Comparison of ENCODE assay signal across 15 cellular contexts in genomic region chr5:148933903-148934432, GRCh38.
DNase-seq lines count a peak whose midpoint lies in the region; ATAC-seq and TF ChIP-seq lines count a peak whose summit lies in the region.
"Had no signal": no experiment of that assay in that cellular context is flagged by ENCODE, and none has a peak within 500 bp of the region (broad histone marks: within the 10 kb centered on the region; RNA-seq: fewer than 3 reads in every experiment).

No MANE protein-coding gene starts in this region.

- H3K4me3 ChIP-seq in GM23338 = no peak overlapping the region
- H3K4me3 ChIP-seq in endodermal cell (ENCODE audit: low read length) = no peak overlapping the region
- H3K4me3 ChIP-seq in subcutaneous abdominal adipose tissue (ENCODE audit: low read depth in 1 of 5, low read length in 5 of 5) = no peak overlapping the region
- no peak overlapping the region for H3K4me3 ChIP-seq in Caco-2 (ENCODE audit: low read depth, low read length)
- H3K4me3 ChIP-seq: A549, HAP-1 had no signal

- H3K27ac Mint-ChIP-seq in GM23338 (no peak overlapping the region), endodermal cell (no peak overlapping the region), Caco-2 (ENCODE audit: unreplicated experiment) (no peak overlapping the region)

- no peaks in the 10 kb centered on the region for H3K9me2 ChIP-seq in GM23338 (ENCODE audit: insufficient read depth)

- H3K27me3 ChIP-seq in GM23338 (ENCODE audit: insufficient read depth) (no peaks in the 10 kb centered on the region), endodermal cell (ENCODE audit: control insufficient read depth, insufficient read depth, low read length, poor library complexity, severe bottlenecking) (peaks cover 5% of the 10 kb centered on the region), subcutaneous abdominal adipose tissue (ENCODE audit: control insufficient read depth in 5 of 5, insufficient read depth in 4 of 5, low read length in 5 of 5) (no peaks in the 10 kb centered on the region), Caco-2 (replicated peaks; ENCODE audit: control insufficient read depth, insufficient read depth, low read length) (no peaks in the 10 kb centered on the region)
- H3K27me3 ChIP-seq: BE2C had no signal

- H3K4me1 ChIP-seq in GM23338 (ENCODE audit: insufficient read depth) (peaks cover 11% of the 10 kb centered on the region; the same call in 1 of the 2 replicates), endodermal cell (ENCODE audit: control insufficient read depth, insufficient read depth, low read length) (no peaks in the 10 kb centered on the region), subcutaneous abdominal adipose tissue (ENCODE audit: control insufficient read depth in 5 of 5, insufficient read depth in 5 of 5, low read length in 5 of 5) (peaks cover 0 to 45% (median 4%) of the 10 kb centered on the region in 5 donors), Caco-2 (no peaks in the 10 kb centered on the region)
- H3K4me1 ChIP-seq: A549, BE2C, HAP-1 had no signal

- H3K79me2 ChIP-seq in GM23338 (replicated peaks; ENCODE audit: insufficient read depth) = no peaks in the 10 kb centered on the region

- peak overlapping the region; percentile 23; the same call in 1 of the 2 replicates for H2AFZ ChIP-seq in GM23338

- no peak overlapping the region for H3K4me2 ChIP-seq in GM23338
- H3K4me2 ChIP-seq: A549 had no signal

- no peaks in the 10 kb centered on the region for H4K20me1 ChIP-seq in GM23338 (replicated peaks; ENCODE audit: insufficient read depth)

- no peaks in the 10 kb centered on the region for H3F3A ChIP-seq in GM23338 (replicated peaks; ENCODE audit: low read depth)

- BruUV-seq in Caco-2 (replicated peaks; lab: Mats Ljungman, UMichigan) = no TSS peak

- H3K27me3 Mint-ChIP-seq in GM23338 (ENCODE audit: insufficient read depth, low read depth, poor library complexity) (peaks cover 3% of the 10 kb centered on the region), endodermal cell (ENCODE audit: insufficient read depth) (peaks cover 11% of the 10 kb centered on the region), Caco-2 (ENCODE audit: insufficient read depth, unreplicated experiment) (peaks cover 4% of the 10 kb centered on the region)

- H3K9ac ChIP-seq in endodermal cell (ENCODE audit: extremely low read depth, low read length, poor library complexity, severe bottlenecking) = no peak overlapping the region
- H3K9ac ChIP-seq in subcutaneous abdominal adipose tissue (ENCODE audit: low read length in 5 of 5) = no peak overlapping the region

- CTCF ChIA-PET in Caco-2 (lab: Charles Lee) = no interaction called here

- DNase-seq in GM23338 (ENCODE audit: low spot score) (no peak), NCI-H526 (lab: John Stamatoyannopoulos, UW) (peak; percentile 65 to 72), endodermal cell (peak; percentile 15), Caco-2 (no peak), NCI-H187 treated with DMSO at 0.1 percent for 48 hours (lab: John Stamatoyannopoulos, UW) (no peak)
- DNase-seq: BE2C; CD4-positive, alpha-beta memory T cell; DMS153; DMS79 treated with DMSO at 0.1 percent for 48 hours; EL had no signal

- intact Hi-C loops in Caco-2 (cut with micrococcal nuclease; ENCODE audit: unreplicated experiment) = no loop called here

- TF ChIP-seq CTCF in GM23338 (conservative IDR thresholded peaks at IDR 0.05; ENCODE audit: low read depth in 2 of 2) (no peak), endodermal cell (conservative IDR thresholded peaks at IDR 0.05) (no peak), Caco-2 (IDR thresholded peaks at IDR 0.05; ENCODE audit: insufficient read depth in 1 of 2, low read depth in 1 of 2, low read length in 1 of 2, severe bottlenecking in 1 of 2, unreplicated experiment in 1 of 2) (no peak)

- H3K27ac ChIP-seq in GM23338 (ENCODE audit: low read depth) (no peak overlapping the region), endodermal cell (ENCODE audit: low read depth, low read length) (no peak overlapping the region), subcutaneous abdominal adipose tissue (ENCODE audit: low read depth, low read length) (peak overlapping the region; percentile 34)
- H3K27ac ChIP-seq: A549, C4-2B had no signal

- H3K9me3 Mint-ChIP-seq in GM23338 (no peaks in the 10 kb centered on the region), endodermal cell (no peaks in the 10 kb centered on the region), Caco-2 (ENCODE audit: unreplicated experiment) (no peaks in the 10 kb centered on the region)

- H3K9me3 ChIP-seq in endodermal cell (ENCODE audit: control insufficient read depth, low read length) (no peaks in the 10 kb centered on the region), subcutaneous abdominal adipose tissue (ENCODE audit: control insufficient read depth in 5 of 5, low read length in 5 of 5) (no peaks in the 10 kb centered on the region), Caco-2 (no peaks in the 10 kb centered on the region)
- H3K9me3 ChIP-seq: A549, HAP-1 had no signal

- WGBS in endodermal cell (ENCODE audit: insufficient coverage in 1 of 2, insufficient read length in 1 of 2), 2 experiments = 63 to 88% methylated on average over 1 of the region's 1 CpG

- POLR2A ChIA-PET in Caco-2 (lab: Charles Lee) = no interaction called here

- no peaks in the 10 kb centered on the region for H3K36me3 ChIP-seq in GM23338 (ENCODE audit: insufficient read depth)
- H3K36me3 ChIP-seq in endodermal cell (ENCODE audit: control insufficient read depth, insufficient read depth, low read length) = no peaks in the 10 kb centered on the region
- H3K36me3 ChIP-seq in subcutaneous abdominal adipose tissue (ENCODE audit: control insufficient read depth in 5 of 5, insufficient read depth in 5 of 5, low read length in 5 of 5) = no peaks in the 10 kb centered on the region
- no peaks in the 10 kb centered on the region for H3K36me3 ChIP-seq in Caco-2 (ENCODE audit: control insufficient read depth, insufficient read depth, low read length)
- H3K36me3 ChIP-seq: BE2C, HAP-1 had no signal

- ATAC-seq in GM23338 = no peak
- no peak for ATAC-seq in GM21786 (IDR thresholded peaks at IDR 0.05; ENCODE audit: unreplicated experiment)
- ATAC-seq: A549 had no signal

- H3K4me3 Mint-ChIP-seq in GM23338 (no peak overlapping the region), endodermal cell (no peak overlapping the region), Caco-2 (ENCODE audit: unreplicated experiment) (no peak overlapping the region)
- H3K4me3 Mint-ChIP-seq: CD4-positive, alpha-beta memory T cell had no signal

- peaks cover 27% of the 10 kb centered on the region for H3K4me1 Mint-ChIP-seq in GM23338
- H3K4me1 Mint-ChIP-seq in endodermal cell = peaks cover 2% of the 10 kb centered on the region
- no peaks in the 10 kb centered on the region for H3K4me1 Mint-ChIP-seq in Caco-2 (ENCODE audit: low read depth, unreplicated experiment)
- H3K4me1 Mint-ChIP-seq: CD4-positive, alpha-beta memory T cell had no signal

- no peaks in the 10 kb centered on the region for H3K36me3 Mint-ChIP-seq in GM23338 (ENCODE audit: low read depth)
- no peaks in the 10 kb centered on the region for H3K36me3 Mint-ChIP-seq in endodermal cell (ENCODE audit: low read depth)
- no peaks in the 10 kb centered on the region for H3K36me3 Mint-ChIP-seq in Caco-2 (ENCODE audit: insufficient read depth, unreplicated experiment)
- H3K36me3 Mint-ChIP-seq: CD4-positive, alpha-beta memory T cell had no signal

TF ChIP-seq in GM23338, 12 proteins besides CTCF, POLR2A, EP300 and RAD21 (continues in another document):
- TF ChIP-seq JUNB (IDR thresholded peaks at IDR 0.05; ENCODE audit: unreplicated experiment) (no peak), CREB1 (CRISPR knock-in tag; IDR thresholded peaks at IDR 0.05; ENCODE audit: low read depth) (no peak), POLR2AphosphoS5 (IDR thresholded peaks at IDR 0.05; ENCODE audit: low read depth) (no peak), REST (IDR thresholded peaks at IDR 0.05; ENCODE audit: unreplicated experiment) (no peak), ZNF114 (CRISPR knock-in tag; IDR thresholded peaks at IDR 0.05) (no peak), EZH2phosphoT487 (IDR thresholded peaks at IDR 0.05; ENCODE audit: unreplicated experiment) (no peak), NANOG (IDR thresholded peaks at IDR 0.05; ENCODE audit: borderline replicate concordance) (no peak), STAT1 (IDR thresholded peaks at IDR 0.05; ENCODE audit: unreplicated experiment) (no peak), ETS1 (IDR thresholded peaks at IDR 0.05) (no peak), EZH2 (IDR thresholded peaks at IDR 0.05; ENCODE audit: low read depth, unreplicated experiment) (no peak), ZNF331 (CRISPR knock-in tag; IDR thresholded peaks at IDR 0.05; ENCODE audit: low read depth) (no peak)

Comparison
In these comparisons a context has a peak if more than half of its experiments do, and no peak if none do; other contexts are left out.
1. DNase-seq: peak in NCI-H526 (2 of 2) and endodermal cell (single experiment); none in GM23338 (single experiment), Caco-2 (0 of 2) and NCI-H187 treated with DMSO at 0.1 percent for 48 hours (single experiment).